In genomic region chr13:96982672-96983071, GRCh38 we compare ENCODE assay signal across 13 cellular contexts. TPM values are rescaled to one million over a fixed set of nuclear protein-coding genes. Genes with fewer than 3 reads are reported as not detected.
A peak's percentile ranks its signal among the peaks of the same experiment; 100 is the strongest.
DNase-seq lines count a peak whose midpoint lies in the region; ATAC-seq, FAIRE-seq and TF ChIP-seq lines count a peak whose summit lies in the region.
"Had no signal": no experiment of that assay in that cellular context is flagged by ENCODE, and none has a peak within 500 bp of the region (broad histone marks: within the 10 kb centered on the region; RNA-seq: fewer than 3 reads in every experiment).

No MANE protein-coding gene starts in this region.

- intact Hi-C loops in left lung (cut with DNase I): no loop called here

- no peak for TF ChIP-seq CTCF in left lung (IDR thresholded peaks at IDR 0.05)

- H3K4me3 ChIP-seq in left lung: no peak overlapping the region
- H3K4me3 ChIP-seq: skin epidermis had no signal

- H3K27ac ChIP-seq in left lung: peak overlapping the region; percentile 5 to 28

- FAIRE-seq in frontal cortex (lab: Jason Lieb, UNC): no peak

- ATAC-seq in left lung (peak; percentile 42), HG03469 (IDR thresholded peaks at IDR 0.05; ENCODE audit: unreplicated experiment) (no peak), HG02981 (IDR thresholded peaks at IDR 0.05; ENCODE audit: unreplicated experiment) (no peak)

- H3K27me3 ChIP-seq in left lung: no peaks in the 10 kb centered on the region

- no peaks in the 10 kb centered on the region for H3K36me3 ChIP-seq in left lung

- peaks cover 0 to 21% of the 10 kb centered on the region in 2 donors for H3K4me1 ChIP-seq in left lung

- H3K9me3 ChIP-seq in left lung: peaks cover 0 to 5% of the 10 kb centered on the region in 2 donors

- DNase-seq in A172 (ENCODE audit: low spot score) (peak; percentile 40), MV-4-11 (lab: John Stamatoyannopoulos, UW) (peak; percentile 93), dermis microvascular lymphatic vessel endothelial cell (ENCODE audit: low read depth in 2 of 2) (peak; percentile 55 to 87), left lung (no peak), islet precursor cell (no peak), frontal cortex (ENCODE audit: low spot score in 2 of 2) (no peak)
- DNase-seq: ACHN; DMS79; effector CD4-positive, alpha-beta T cell; NCI-H2081 treated with DMSO at 0.1 percent for 48 hours had no signal

RNA-seq across cellular contexts. Expression of gene OXGR1, which starts 11.6 kb away (rescaled TPM):
- not detected in 2 replicates for total RNA-seq in A172 (2014; rRNA removed; shearing (Covaris generic))
- total RNA-seq in dermis microvascular lymphatic vessel endothelial cell: not detected in 2 replicates
- total RNA-seq in left lung: under 1 TPM; 0.23 to 0.68 TPM
- total RNA-seq in frontal cortex: 0.82 TPM

Comparison
In these comparisons a context has a peak if more than half of its experiments do, and no peak if none do; other contexts are left out.
1. DNase-seq: peak in A172 (single experiment), MV-4-11 (single experiment) and dermis microvascular lymphatic vessel endothelial cell (2 of 2); none in left lung (0 of 2), islet precursor cell (single experiment) and frontal cortex (0 of 2).